In genomic region chr2:119423811-119424210, GRCh38 we compare ENCODE assay signal across 18 cellular contexts. TPM values are rescaled to one million over a fixed set of nuclear protein-coding genes. Genes with fewer than 3 reads are reported as not detected.
DNase-seq lines count a peak whose midpoint lies in the region; ATAC-seq, FAIRE-seq and TF ChIP-seq lines count a peak whose summit lies in the region.
"Had no signal": no experiment of that assay in that cellular context is flagged by ENCODE, and none has a peak within 500 bp of the region (broad histone marks: within the 10 kb centered on the region; RNA-seq: fewer than 3 reads in every experiment).

No MANE protein-coding gene starts in this region.

- H3K9ac ChIP-seq in PC-3 (ENCODE audit: low read length): no peak overlapping the region

- no peaks in the 10 kb centered on the region for H3F3A ChIP-seq in PC-3 (ENCODE audit: low read length, unreplicated experiment)

- peak overlapping the region; percentile 23 for H3K27ac Mint-ChIP-seq in progenitor cell of endocrine pancreas
- H3K27ac Mint-ChIP-seq: CD4-positive, alpha-beta memory T cell; GM23338; HFFc6 had no signal

- intact Hi-C loops in left colon (cut with DNase I, micrococcal nuclease): loop anchor here in 1 of 2 donors (5.0 kb wide), 1 partner anchor 253 kb away; the partner anchor contains the start of gene TMEM177
- intact Hi-C loops in PC-3 (cut with micrococcal nuclease): no loop called here

- H3K4me3 ChIP-seq in PC-3 (ENCODE audit: low read length): no peak overlapping the region
- H3K4me3 ChIP-seq: GM23338, HAP-1 had no signal

- H3K27ac ChIP-seq in PC-3 (ENCODE audit: low read length): no peak overlapping the region

- H3K36me3 ChIP-seq in PC-3 (ENCODE audit: low read depth, low read length): no peaks in the 10 kb centered on the region
- H3K36me3 ChIP-seq: HAP-1 had no signal

- CTCF ChIA-PET in PC-3 (lab: Charles Lee): no interaction called here

- H3K9me3 ChIP-seq in PC-3 (ENCODE audit: low read length): no peaks in the 10 kb centered on the region

- DNase-seq in NCI-H69 (lab: John Stamatoyannopoulos, UW) (peak; percentile 36), left colon (no peak), progenitor cell of endocrine pancreas (ENCODE audit: low spot score, unreplicated experiment) (no peak), GM19239 (ENCODE audit: insufficient read length, low spot score) (no peak), PC-3 (no peak)
- DNase-seq in stimulated activated CD4-positive, alpha-beta T cell treated with anti-CD3 and anti-CD28 coated beads, Interleukin-1b, Interleukin-23, amount 100 ng/mL, for 48 hours: no peak
- DNase-seq: C1 segment of cervical spinal cord; Calu3; CD4-positive, alpha-beta memory T cell; COR-L47; DMS153; DND-41; HFFc6 had no signal

- H3K79me2 ChIP-seq in PC-3 (ENCODE audit: low read length): no peaks in the 10 kb centered on the region

- no peak for FAIRE-seq in GM19239 (lab: Jason Lieb, UNC)
- FAIRE-seq: G401.6, GM12892, H54 had no signal

- peaks cover 62% of the 10 kb centered on the region for H3K4me1 Mint-ChIP-seq in progenitor cell of endocrine pancreas (ENCODE audit: low read depth)
- H3K4me1 Mint-ChIP-seq: CD4-positive, alpha-beta memory T cell had no signal

- POLR2A ChIA-PET in PC-3 (lab: Charles Lee; ENCODE audit: unreplicated experiment): no interaction called here

- peaks cover 26% of the 10 kb centered on the region for H3K27me3 ChIP-seq in PC-3 (ENCODE audit: low read length)

- H3K9me2 ChIP-seq in PC-3 (replicated peaks; ENCODE audit: low read length): no peaks in the 10 kb centered on the region

- H3K4me2 ChIP-seq in PC-3 (ENCODE audit: low read length): no peak overlapping the region
- H3K4me2 ChIP-seq: GM23338 had no signal

- peaks cover 7% of the 10 kb centered on the region for H3K9me3 Mint-ChIP-seq in progenitor cell of endocrine pancreas (ENCODE audit: low read depth)

- BruUV-seq in PC-3 (replicated peaks; lab: Mats Ljungman, UMichigan): no TSS peak

- peaks cover 6% of the 10 kb centered on the region for H3K36me3 Mint-ChIP-seq in progenitor cell of endocrine pancreas (ENCODE audit: insufficient read depth)
- H3K36me3 Mint-ChIP-seq: CD4-positive, alpha-beta memory T cell had no signal

- H3K4me1 ChIP-seq in PC-3 (ENCODE audit: insufficient read depth, low read length): no peaks in the 10 kb centered on the region

- H3K4me3 Mint-ChIP-seq in progenitor cell of endocrine pancreas (ENCODE audit: low read depth): no peak overlapping the region
- H3K4me3 Mint-ChIP-seq: CD4-positive, alpha-beta memory T cell; GM23338; HFFc6 had no signal

- H2AFZ ChIP-seq in PC-3 (ENCODE audit: low read length): no peak overlapping the region
- H2AFZ ChIP-seq: GM23338 had no signal

- TF ChIP-seq CTCF in progenitor cell of endocrine pancreas (IDR thresholded peaks at IDR 0.05; ENCODE audit: unreplicated experiment): no peak
- TF ChIP-seq CTCF in PC-3 (conservative IDR thresholded peaks at IDR 0.05; ENCODE audit: low read depth, low read length): no peak

- ATAC-seq in left colon: peak; percentile 18
- no peak for ATAC-seq in PC-3
- ATAC-seq: GM23338 had no signal

- H3K27me3 Mint-ChIP-seq in progenitor cell of endocrine pancreas: peaks cover 3% of the 10 kb centered on the region

- H4K20me1 ChIP-seq in PC-3 (ENCODE audit: low read length): no peaks in the 10 kb centered on the region

RNA-seq across cellular contexts. Expression of gene TMEM37, which starts 7.8 kb away (rescaled TPM):
- total RNA-seq in left colon (100 to 1,000 TPM in 1 of 2 donors, 10 to 100 TPM in 1; 71.8 to 119 TPM), progenitor cell of endocrine pancreas (17.4 and 18.9 TPM in 2 replicates), PC-3 (2014; rRNA removed) (0.26 and 0.40 TPM in 2 replicates)
- total RNA-seq: HFFc6 had no signal

RNA-seq across cellular contexts. Expression of gene DBI, which starts 57.0 kb away (rescaled TPM):
- total RNA-seq in left colon (100 to 1,000 TPM; 194 to 300 TPM), progenitor cell of endocrine pancreas (144 and 156 TPM in 2 replicates), PC-3 (2014; rRNA removed) (197 and 273 TPM in 2 replicates)

RNA-seq across cellular contexts. Expression of gene C2orf76, which starts 57.2 kb away (rescaled TPM):
- 1 to 10 TPM; 5.3 to 6.8 TPM for total RNA-seq in left colon
- 8.4 and 10.9 TPM in 2 replicates for total RNA-seq in progenitor cell of endocrine pancreas
- total RNA-seq in PC-3 (2014; rRNA removed): 3.1 and 10.2 TPM in 2 replicates

Comparison
In these comparisons a context has a peak if more than half of its experiments do, and no peak if none do; other contexts are left out.
1. RNA of gene TMEM37, which starts 7.8 kb away (total RNA-seq): 71.8 to 119 TPM in left colon and 17.4 to 18.9 TPM in progenitor cell of endocrine pancreas; 0.26 to 0.40 TPM in PC-3; every median in the first group is over 10 times any median in the second.